ENCODE assay signal across 8 cellular contexts in genomic region chr5:138465288-138466057, GRCh38. TPM values are rescaled to one million over a fixed set of nuclear protein-coding genes. Genes with fewer than 3 reads are reported as not detected.
A peak's percentile ranks its signal among the peaks of the same experiment; 100 is the strongest.
DNase-seq lines count a peak whose midpoint lies in the region; ATAC-seq and TF ChIP-seq lines count a peak whose summit lies in the region.

Gene EGR1 (plus strand): TSS chr5:138465479. CDS start chr5:138465762, 283 bp downstream.

- dilution Hi-C loops in mammary epithelial cell (cut with HindIII; ENCODE audit: low sequenced_read_pairs): no loop called here

- H3K27ac ChIP-seq in AG04450 (ENCODE audit: low read depth, low read length): peak within 1 kb of the TSS; percentile 96
- H3K27ac ChIP-seq in mammary epithelial cell (ENCODE audit: insufficient read depth, low read depth, low read length): peak within 1 kb of the TSS; percentile 84

- peaks cover 8% of the 10 kb centered on the region; the same call in 1 of the 2 replicates for H3K9me3 ChIP-seq in AG04450 (ENCODE audit: control insufficient read depth, insufficient read depth, low read length)
- no peaks in the 10 kb centered on the region for H3K9me3 ChIP-seq in mammary epithelial cell (replicated peaks; ENCODE audit: insufficient read depth, low read length)

- POLR2A ChIA-PET in AG04450 (lab: Yijun Ruan, JAX): interaction anchor here (0.6 to 2.9 kb wide), 17 partner anchors 8 to 1186 kb away, joined by 3 to 26 read pairs (median 6); partner anchors contain the start of genes ETF1, FAM53C, HSPA9 and MATR3
- POLR2A ChIA-PET in WTC11 (lab: Charles Lee): interaction anchor here (0.6 to 3.3 kb wide), 13 partner anchors 9 to 114 kb away, joined by 3 to 28 read pairs (median 5); partner anchors contain the start of genes ETF1, HSPA9 and KDM3B

- DNase-seq in AG04450 (ENCODE audit: low read depth, low spot score) (peak; percentile 88), NCI-H2196 treated with DMSO at 0.1 percent for 48 hours (lab: John Stamatoyannopoulos, UW; ENCODE audit: unreplicated experiment) (peak; percentile 91), WTC11 (ENCODE audit: low spot score) (peak; percentile 96), mammary epithelial cell (peak; percentile 96), inferior parietal cortex (ENCODE audit: extremely low spot score) (peak; percentile 98), smooth muscle cell of the brain vasculature (ENCODE audit: low read depth, low spot score) (peak; percentile 83)

- ATAC-seq in GM18907 (IDR thresholded peaks at IDR 0.05; ENCODE audit: unreplicated experiment) (peak; percentile 68), HG03135 (IDR thresholded peaks at IDR 0.05; ENCODE audit: unreplicated experiment) (peak; percentile 50), WTC11 (peak; percentile 56)

- peaks cover 35% of the 10 kb centered on the region for H3K79me2 ChIP-seq in mammary epithelial cell (ENCODE audit: insufficient read depth, low read length)

- peaks cover 22% of the 10 kb centered on the region for H3K36me3 Mint-ChIP-seq in WTC11

- CTCF ChIA-PET in AG04450 (lab: Charles Lee) (interaction anchor here (0.6 to 3.4 kb wide), 11 partner anchors 10 to 113 kb away, joined by 3 to 32 read pairs (median 6); partner anchors contain the start of genes KDM3B and REEP2), WTC11 (lab: Charles Lee) (interaction anchor here (0.6 to 13.9 kb wide), 22 partner anchors 10 to 529 kb away, joined by 3 to 254 read pairs (median 4); partner anchors contain the start of genes ETF1, HSPA9, KDM3B and KIF20A), mammary epithelial cell (lab: Charles Lee; ENCODE audit: low non-redundant PET) (interaction anchor here (0.5 to 1.1 kb wide), 2 partner anchors 38 to 112 kb away, joined by 3 to 7 read pairs; no protein-coding TSS in a partner anchor)

- no peaks in the 10 kb centered on the region for H3K9me3 Mint-ChIP-seq in WTC11

- peaks cover 3% of the 10 kb centered on the region for H3K36me3 ChIP-seq in mammary epithelial cell (ENCODE audit: insufficient read depth, low read length)

- H3K4me3 ChIP-seq in AG04450 (ENCODE audit: low read depth, low read length) (peak within 1 kb of the TSS; percentile 94), mammary epithelial cell (replicated peaks in 1 of 3; ENCODE audit: insufficient read depth in 1 of 3, low read depth in 2 of 3, low read length in 3 of 3) (peak within 1 kb of the TSS; percentile 77 to 90 (median 83))

- 4% methylated on average over 5 of the region's 76 CpGs for WGBS in mammary epithelial cell (ENCODE audit: low coverage, missing lambda C conversion rate)

- peak within 1 kb of the TSS; percentile 94 for H3K27ac Mint-ChIP-seq in WTC11

- TF ChIP-seq CTCF in AG04450 (IDR thresholded peaks at IDR 0.05; ENCODE audit: low read depth, low read length) (no peak), WTC11 (IDR thresholded peaks at IDR 0.05) (no peak), mammary epithelial cell (conservative IDR thresholded peaks at IDR 0.05 in 1 of 2, IDR thresholded peaks at IDR 0.05 in 1 of 2; ENCODE audit: extremely low read depth in 1 of 2, insufficient read depth in 1 of 2, low read depth in 1 of 2, low read length in 2 of 2) (peak in 1 of 2 donors; percentile 9)

- intact Hi-C loops in mammary epithelial cell (cut with micrococcal nuclease): no loop called here

- H3K4me1 Mint-ChIP-seq in WTC11: 0 out of 2 replicates have a peak, but pooled peaks cover 7% of the 10 kb centered on the region

- peaks cover 47% of the 10 kb centered on the region for H3K4me1 ChIP-seq in mammary epithelial cell (ENCODE audit: insufficient read depth, low read length)

- TSS peak; percentile 24 for BruUV-seq in mammary epithelial cell (replicated peaks; lab: Mats Ljungman, UMichigan)

- H4K20me1 ChIP-seq in mammary epithelial cell (ENCODE audit: insufficient read depth, low read length): peaks cover 12% of the 10 kb centered on the region

- in situ Hi-C loops in mammary epithelial cell (cut with MboI; ENCODE audit: low sequenced_read_pairs in 2 of 2): loop anchor here (5.0 to 10.0 kb wide), 2 partner anchors 37 to 79 kb away; partner anchors contain the start of gene ETF1 (in 1 of the 2)

- peak within 1 kb of the TSS; percentile 83 for H3K9ac ChIP-seq in mammary epithelial cell (ENCODE audit: insufficient read depth, low read length)

- peak within 1 kb of the TSS; percentile 83 for H3K4me3 Mint-ChIP-seq in WTC11

- H3K4me2 ChIP-seq in mammary epithelial cell (ENCODE audit: insufficient read depth, low read depth, low read length): peak within 1 kb of the TSS; percentile 97

- H3K27me3 ChIP-seq in AG04450 (ENCODE audit: control insufficient read depth, insufficient read depth, low read length): no peaks in the 10 kb centered on the region
- no peaks in the 10 kb centered on the region for H3K27me3 ChIP-seq in mammary epithelial cell (ENCODE audit: insufficient read depth, low read length)

- H2AFZ ChIP-seq in mammary epithelial cell (ENCODE audit: low read depth, low read length): peak within 1 kb of the TSS; percentile 86

- H3K27me3 Mint-ChIP-seq in WTC11 (ENCODE audit: low read depth): peaks cover 34% of the 10 kb centered on the region

TF ChIP-seq in WTC11, 78 proteins besides CTCF, POLR2A, EP300 and RAD21 (continues in another document):
- TF ChIP-seq TP53 (CRISPR knock-in tag; IDR thresholded peaks at IDR 0.05) (no peak), NFATC4 (CRISPR knock-in tag; IDR thresholded peaks at IDR 0.05) (0 out of 2 replicates have a peak, but pooled peaks have one; percentile 14), TEAD4 (CRISPR knock-in tag; IDR thresholded peaks at IDR 0.05) (peak; percentile 40; the same call in 1 of the 2 replicates), USF2 (CRISPR knock-in tag; IDR thresholded peaks at IDR 0.05) (peak; percentile 34; the same call in 1 of the 2 replicates), ARID4B (CRISPR knock-in tag; IDR thresholded peaks at IDR 0.05; ENCODE audit: borderline replicate concordance) (no peak), RORB (CRISPR knock-in tag; IDR thresholded peaks at IDR 0.05) (peak; percentile 18; the same call in 1 of the 2 replicates), SMAD4 (CRISPR knock-in tag; IDR thresholded peaks at IDR 0.05) (0 out of 2 replicates have a peak, but pooled peaks have one; percentile 2), E2F5 (CRISPR knock-in tag; IDR thresholded peaks at IDR 0.05) (no peak)

RNA-seq across cellular contexts. Expression of gene EGR1, which starts in this region (rescaled TPM):
- polyA plus RNA-seq in AG04450 (2011; rRNA removed): 17.0 and 24.5 TPM in 2 replicates
- 32.1 and 36.9 TPM in 2 replicates for polyA minus RNA-seq in AG04450 (2011; rRNA and poly(A)+ RNA removed)
- total RNA-seq in WTC11 (2021): 15.7 to 30.0 TPM (median 28.5 TPM) in 3 replicates
- total RNA-seq in mammary epithelial cell: 100 to 1,000 TPM in 1 of 2 donors, 10 to 100 TPM in 1; 12.7 to 159 TPM
- 10.6 TPM for polyA plus RNA-seq in mammary epithelial cell
- polyA minus RNA-seq in mammary epithelial cell: 63.3 TPM

Comparison
In these comparisons a context has a peak if more than half of its experiments do, and no peak if none do; other contexts are left out.
1. Peak in every context shown above with its lines: DNase-seq, ATAC-seq, H3K4me3 ChIP-seq and H3K27ac ChIP-seq.